ENCODE assay signal across 2 cellular contexts in the genomic region with DNA sequence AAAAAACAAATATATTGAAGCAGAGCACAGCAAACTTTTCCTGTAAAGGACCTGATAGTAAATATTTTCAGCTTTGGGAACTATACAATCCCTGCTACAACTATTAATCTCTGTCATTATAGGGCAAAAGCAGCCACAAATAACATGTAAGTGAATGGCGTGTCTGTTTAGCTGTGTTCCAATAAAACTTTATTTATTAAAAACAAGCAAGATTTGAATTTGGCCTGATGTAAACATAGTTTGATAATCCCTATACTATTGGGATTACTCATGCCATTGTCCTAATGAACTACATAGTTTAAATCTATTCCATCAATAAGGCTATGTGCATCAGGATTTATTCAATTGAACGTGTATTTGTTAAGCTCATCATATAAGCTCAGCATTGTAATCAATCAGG.
TF ChIP-seq lines count a peak whose summit lies in the region.

No MANE protein-coding gene starts in this region.

TF ChIP-seq in GM12878, 131 proteins besides CTCF, POLR2A, EP300 and RAD21 (continued from another document):
- TF ChIP-seq RB1 (IDR thresholded peaks at IDR 0.05; ENCODE audit: borderline replicate concordance) (no peak), SUZ12 (IDR thresholded peaks at IDR 0.05; ENCODE audit: unreplicated experiment) (no peak), SIN3A (IDR thresholded peaks at IDR 0.05; ENCODE audit: low read depth, low read length) (no peak), TCF3 (IDR thresholded peaks at IDR 0.05; ENCODE audit: borderline replicate concordance, insufficient read depth, low read depth, low read length) (no peak)
- TF ChIP-seq, protein P1, sequence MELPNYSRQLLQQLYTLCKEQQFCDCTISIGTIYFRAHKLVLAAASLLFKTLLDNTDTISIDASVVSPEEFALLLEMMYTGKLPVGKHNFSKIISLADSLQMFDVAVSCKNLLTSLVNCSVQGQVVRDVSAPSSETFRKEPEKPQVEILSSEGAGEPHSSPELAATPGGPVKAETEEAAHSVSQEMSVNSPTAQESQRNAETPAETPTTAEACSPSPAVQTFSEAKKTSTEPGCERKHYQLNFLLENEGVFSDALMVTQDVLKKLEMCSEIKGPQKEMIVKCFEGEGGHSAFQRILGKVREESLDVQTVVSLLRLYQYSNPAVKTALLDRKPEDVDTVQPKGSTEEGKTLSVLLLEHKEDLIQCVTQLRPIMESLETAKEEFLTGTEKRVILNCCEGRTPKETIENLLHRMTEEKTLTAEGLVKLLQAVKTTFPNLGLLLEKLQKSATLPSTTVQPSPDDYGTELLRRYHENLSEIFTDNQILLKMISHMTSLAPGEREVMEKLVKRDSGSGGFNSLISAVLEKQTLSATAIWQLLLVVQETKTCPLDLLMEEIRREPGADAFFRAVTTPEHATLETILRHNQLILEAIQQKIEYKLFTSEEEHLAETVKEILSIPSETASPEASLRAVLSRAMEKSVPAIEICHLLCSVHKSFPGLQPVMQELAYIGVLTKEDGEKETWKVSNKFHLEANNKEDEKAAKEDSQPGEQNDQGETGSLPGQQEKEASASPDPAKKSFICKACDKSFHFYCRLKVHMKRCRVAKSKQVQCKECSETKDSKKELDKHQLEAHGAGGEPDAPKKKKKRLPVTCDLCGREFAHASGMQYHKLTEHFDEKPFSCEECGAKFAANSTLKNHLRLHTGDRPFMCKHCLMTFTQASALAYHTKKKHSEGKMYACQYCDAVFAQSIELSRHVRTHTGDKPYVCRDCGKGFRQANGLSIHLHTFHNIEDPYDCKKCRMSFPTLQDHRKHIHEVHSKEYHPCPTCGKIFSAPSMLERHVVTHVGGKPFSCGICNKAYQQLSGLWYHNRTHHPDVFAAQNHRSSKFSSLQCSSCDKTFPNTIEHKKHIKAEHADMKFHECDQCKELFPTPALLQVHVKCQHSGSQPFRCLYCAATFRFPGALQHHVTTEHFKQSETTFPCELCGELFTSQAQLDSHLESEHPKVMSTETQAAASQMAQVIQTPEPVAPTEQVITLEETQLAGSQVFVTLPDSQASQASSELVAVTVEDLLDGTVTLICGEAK (IDR thresholded peaks at IDR 0.05; ENCODE audit: borderline replicate concordance): peak; percentile 28; the same call in 1 of the 2 replicates

TF ChIP-seq in K562, 482 proteins besides CTCF, POLR2A, EP300 and RAD21:
- TF ChIP-seq, protein P1 (IDR thresholded peaks at IDR 0.05): peak; percentile 68
- TF ChIP-seq, protein P1 (CRISPR knock-in tag; IDR thresholded peaks at IDR 0.05): 0 out of 2 replicates have a peak, but pooled peaks have one; percentile 32
- TF ChIP-seq HMG20B (CRISPR knock-in tag; IDR thresholded peaks at IDR 0.05) (no peak), EGR1 (conservative IDR thresholded peaks at IDR 0.05) (no peak)
